11 cellular contexts compared by ENCODE assay signal in the genomic region with DNA sequence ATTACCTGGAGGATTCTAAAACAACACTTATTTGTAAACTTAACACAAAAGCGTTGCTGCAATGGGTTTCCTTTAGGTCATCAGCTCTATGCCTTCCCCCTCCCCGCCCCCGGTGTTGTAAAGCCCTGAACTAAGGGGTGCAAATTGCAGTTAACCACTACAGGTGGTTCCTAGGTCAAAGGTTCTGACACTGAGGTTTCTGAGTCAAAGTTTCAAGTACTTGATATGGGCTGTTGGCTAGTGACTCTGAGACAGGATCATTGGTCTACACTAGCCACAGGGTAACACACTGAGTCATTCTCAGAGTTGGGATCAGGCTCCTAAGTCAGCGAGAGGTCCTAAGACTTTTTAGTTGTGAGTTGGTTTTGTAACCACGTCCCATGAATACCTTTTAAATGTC. TPM values are rescaled to one million over a fixed set of nuclear protein-coding genes. Genes with fewer than 3 reads are reported as not detected.
DNase-seq lines count a peak whose midpoint lies in the region; ATAC-seq and TF ChIP-seq lines count a peak whose summit lies in the region.
"Had no signal": no experiment of that assay in that cellular context is flagged by ENCODE, and none has a peak within 500 bp of the region (broad histone marks: within the 10 kb centered on the region; RNA-seq: fewer than 3 reads in every experiment).

No MANE protein-coding gene starts in this region.

- intact Hi-C loops in activated T-helper 2 cell treated with anti-CD3 and anti-CD28 coated beads, Interferon-gamma antibody, Interleukin-2, Interleukin-4, amounts not matched to agents 10 μg/mL and 5 μg/mL and 100 μg/mL, durations not matched to agents 14 hours and 24 hours and 36 hours (cut with micrococcal nuclease): loop anchor here (1.0 to 10.0 kb wide), 7 partner anchors 13 to 176 kb away; a partner anchor contains a TSS
- intact Hi-C loops in CD4-positive, alpha-beta T cell (cut with DNase I, micrococcal nuclease): no loop called here

- no peaks in the 10 kb centered on the region for H3K9me3 ChIP-seq in CD4-positive, alpha-beta T cell (ENCODE audit: control insufficient read depth, low read length)

- peaks cover 41% of the 10 kb centered on the region for H3K4me1 Mint-ChIP-seq in activated T-helper 2 cell treated with anti-CD3 and anti-CD28 coated beads, Interferon-gamma antibody, Interleukin-2, Interleukin-4, amounts not matched to agents 10 μg/mL and 5 μg/mL and 100 μg/mL, durations not matched to agents 14 hours and 24 hours and 36 hours (ENCODE audit: low read depth)
- H3K4me1 Mint-ChIP-seq in CD4-positive, alpha-beta T cell (ENCODE audit: low read depth): peaks cover 15% of the 10 kb centered on the region

- H3K27ac ChIP-seq in CD4-positive, alpha-beta T cell (ENCODE audit: low read depth, low read length): no peak overlapping the region
- H3K27ac ChIP-seq: HL-60 had no signal

- no peaks in the 10 kb centered on the region for H3K36me3 Mint-ChIP-seq in activated T-helper 2 cell treated with anti-CD3 and anti-CD28 coated beads, Interferon-gamma antibody, Interleukin-2, Interleukin-4, amounts not matched to agents 10 μg/mL and 5 μg/mL and 100 μg/mL, durations not matched to agents 14 hours and 24 hours and 36 hours (ENCODE audit: low read depth)
- H3K36me3 Mint-ChIP-seq in CD4-positive, alpha-beta T cell (ENCODE audit: low read depth): no peaks in the 10 kb centered on the region
- H3K36me3 Mint-ChIP-seq: CD4-positive, alpha-beta memory T cell had no signal

- no peaks in the 10 kb centered on the region for H3K9me3 Mint-ChIP-seq in activated T-helper 2 cell treated with anti-CD3 and anti-CD28 coated beads, Interferon-gamma antibody, Interleukin-2, Interleukin-4, amounts not matched to agents 10 μg/mL and 5 μg/mL and 100 μg/mL, durations not matched to agents 14 hours and 24 hours and 36 hours
- no peaks in the 10 kb centered on the region for H3K9me3 Mint-ChIP-seq in CD4-positive, alpha-beta T cell
- H3K9me3 Mint-ChIP-seq: CD4-positive, alpha-beta memory T cell had no signal

- H3K4me3 Mint-ChIP-seq in activated T-helper 2 cell treated with anti-CD3 and anti-CD28 coated beads, Interferon-gamma antibody, Interleukin-2, Interleukin-4, amounts not matched to agents 10 μg/mL and 5 μg/mL and 100 μg/mL, durations not matched to agents 14 hours and 24 hours and 36 hours (ENCODE audit: low read depth): no peak overlapping the region
- H3K4me3 Mint-ChIP-seq in CD4-positive, alpha-beta T cell: no peak overlapping the region

- no peaks in the 10 kb centered on the region for H3K27me3 ChIP-seq in CD4-positive, alpha-beta T cell (ENCODE audit: control insufficient read depth, insufficient read depth, low read length)

- no peak for TF ChIP-seq CTCF in CD4-positive, alpha-beta T cell (IDR thresholded peaks at IDR 0.05)

- H3K27me3 Mint-ChIP-seq in activated T-helper 2 cell treated with anti-CD3 and anti-CD28 coated beads, Interferon-gamma antibody, Interleukin-2, Interleukin-4, amounts not matched to agents 10 μg/mL and 5 μg/mL and 100 μg/mL, durations not matched to agents 14 hours and 24 hours and 36 hours (ENCODE audit: low read depth): no peaks in the 10 kb centered on the region
- H3K27me3 Mint-ChIP-seq in CD4-positive, alpha-beta T cell: no peaks in the 10 kb centered on the region

- POLR2A ChIA-PET in CD4-positive, alpha-beta T cell (lab: Charles Lee): no interaction called here

- CTCF ChIA-PET in CD4-positive, alpha-beta T cell (lab: Charles Lee): no interaction called here

- peak; percentile 92 for ATAC-seq in GM19351 (IDR thresholded peaks at IDR 0.05; ENCODE audit: unreplicated experiment)
- ATAC-seq in HG03139 (IDR thresholded peaks at IDR 0.05; ENCODE audit: unreplicated experiment): peak; percentile 77
- no peak for ATAC-seq in CD4-positive, alpha-beta T cell (ENCODE audit: poor library complexity)

- H3K27ac Mint-ChIP-seq in activated T-helper 2 cell treated with anti-CD3 and anti-CD28 coated beads, Interferon-gamma antibody, Interleukin-2, Interleukin-4, amounts not matched to agents 10 μg/mL and 5 μg/mL and 100 μg/mL, durations not matched to agents 14 hours and 24 hours and 36 hours: peak overlapping the region; percentile 78
- no peak overlapping the region for H3K27ac Mint-ChIP-seq in CD4-positive, alpha-beta T cell

- DNase-seq in ELR (ENCODE audit: low read depth): peak; percentile 49
- peak; percentile 18 for DNase-seq in activated T-helper 2 cell treated with anti-CD3 and anti-CD28 coated beads, Interferon-gamma antibody, Interleukin-2, Interleukin-4, amounts not matched to agents 10 μg/mL and 5 μg/mL and 100 μg/mL, durations not matched to agents 14 hours and 24 hours and 36 hours (ENCODE audit: low spot score)
- no peak for DNase-seq in CD4-positive, alpha-beta T cell
- no peak for DNase-seq in NOMO-1 treated with dmso at 0.1 percent for 144 hours (lab: John Stamatoyannopoulos, UW; ENCODE audit: unreplicated experiment)
- no peak for DNase-seq in LoVo (ENCODE audit: low spot score)
- no peak for DNase-seq in NCI-H526 (lab: John Stamatoyannopoulos, UW)
- DNase-seq: SHP77 treated with DMSO at 0.1 percent for 48 hours had no signal

RNA-seq across cellular contexts. Expression of a gene that starts 15.4 kb away (rescaled TPM):
- total RNA-seq in activated T-helper 2 cell treated with anti-CD3 and anti-CD28 coated beads, Interferon-gamma antibody, Interleukin-2, Interleukin-4, amounts not matched to agents 10 μg/mL and 5 μg/mL and 100 μg/mL, durations not matched to agents 14 hours and 24 hours and 36 hours: not detected in 2 replicates
- total RNA-seq in CD4-positive, alpha-beta T cell: 1 to 10 TPM; 3.8 to 5.6 TPM

RNA-seq across cellular contexts. Expression of a gene that starts 36.8 kb away (rescaled TPM):
- 6.8 and 7.0 TPM in 2 replicates for total RNA-seq in activated T-helper 2 cell treated with anti-CD3 and anti-CD28 coated beads, Interferon-gamma antibody, Interleukin-2, Interleukin-4, amounts not matched to agents 10 μg/mL and 5 μg/mL and 100 μg/mL, durations not matched to agents 14 hours and 24 hours and 36 hours
- total RNA-seq in CD4-positive, alpha-beta T cell: not detected

RNA-seq across cellular contexts. Expression of a gene that starts 56.7 kb away (rescaled TPM):
- 24.4 and 27.2 TPM in 2 replicates for total RNA-seq in activated T-helper 2 cell treated with anti-CD3 and anti-CD28 coated beads, Interferon-gamma antibody, Interleukin-2, Interleukin-4, amounts not matched to agents 10 μg/mL and 5 μg/mL and 100 μg/mL, durations not matched to agents 14 hours and 24 hours and 36 hours
- under 1 TPM; 0.08 to 0.50 TPM for total RNA-seq in CD4-positive, alpha-beta T cell

Comparison
In these comparisons a context has a peak if more than half of its experiments do, and no peak if none do; other contexts are left out.
1. DNase-seq: peak in ELR (single experiment) and activated T-helper 2 cell treated with anti-CD3 and anti-CD28 coated beads, Interferon-gamma antibody, Interleukin-2, Interleukin-4, amounts not matched to agents 10 μg/mL and 5 μg/mL and 100 μg/mL, durations not matched to agents 14 hours and 24 hours and 36 hours (single experiment); none in CD4-positive, alpha-beta T cell (0 of 10), NOMO-1 treated with dmso at 0.1 percent for 144 hours (single experiment), LoVo (single experiment) and NCI-H526 (0 of 2).
2. RNA of a gene that starts 56.7 kb away (total RNA-seq): 24.4 to 27.2 TPM in activated T-helper 2 cell treated with anti-CD3 and anti-CD28 coated beads, Interferon-gamma antibody, Interleukin-2, Interleukin-4, amounts not matched to agents 10 μg/mL and 5 μg/mL and 100 μg/mL, durations not matched to agents 14 hours and 24 hours and 36 hours; 0.08 to 0.50 TPM in CD4-positive, alpha-beta T cell; every median in the first group is over 10 times any median in the second.